28 cellular contexts compared by ENCODE assay signal in the genomic region with DNA sequence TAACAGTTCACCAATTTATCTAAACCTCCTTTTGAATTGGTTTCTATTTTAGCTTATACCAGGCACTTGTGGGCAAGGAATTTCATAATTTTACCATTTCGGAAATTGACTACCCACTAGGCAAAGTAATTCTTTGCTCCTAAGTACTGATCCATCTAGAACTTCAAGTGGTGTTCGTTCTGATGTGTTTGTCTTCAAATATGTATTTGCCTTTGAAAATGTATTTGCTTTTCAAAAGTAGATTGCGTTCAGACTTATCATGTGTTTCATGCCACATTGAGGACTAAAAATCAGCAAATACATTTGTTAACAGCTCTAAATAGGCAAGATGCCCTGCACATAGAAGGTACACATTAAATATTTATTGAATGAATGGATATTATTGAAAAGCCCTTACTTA. TPM values are rescaled to one million over a fixed set of nuclear protein-coding genes. Genes with fewer than 3 reads are reported as not detected.
"Had no signal": no experiment of that assay in that cellular context is flagged by ENCODE, and none has a peak within 500 bp of the region (broad histone marks: within the 10 kb centered on the region; RNA-seq: fewer than 3 reads in every experiment).

No MANE protein-coding gene starts in this region.

- H3K9me3 ChIP-seq: lower lobe of right lung, neutrophil, right atrium auricular region, right lobe of liver, testis, thyroid gland, transverse colon, upper lobe of left lung had no signal

- H3K4me1 ChIP-seq: neural progenitor cell, right atrium auricular region, right lobe of liver, testis, thyroid gland had no signal

- ATAC-seq: left cardiac atrium; left lobe of liver; natural killer cell; right lobe of liver; stimulated activated memory B cell treated with anti-CD40 and anti-IgM and Interleukin-4, amounts not matched to agents 10 μg/mL and 1 μg/mL and 100 μg/mL, for 72 hours; stimulated activated naive CD8-positive, alpha-beta T cell treated with anti-CD3 and anti-CD28 coated beads, Interleukin-15, amount 100 ng/mL, for 72 hours had no signal

- H3K27ac ChIP-seq: hepatocyte, lower lobe of right lung, neural progenitor cell, neutrophil, right atrium auricular region, right lobe of liver, testis, thyroid gland, transverse colon, upper lobe of left lung had no signal

- H3K9ac ChIP-seq: neural progenitor cell had no signal

- H3K36me3 ChIP-seq: neural progenitor cell, neutrophil, thyroid gland had no signal

- H3K4me3 ChIP-seq: hepatocyte, lower lobe of right lung, neural progenitor cell, right atrium auricular region, right lobe of liver, smooth muscle cell, testis, thyroid gland, transverse colon, upper lobe of left lung had no signal

- H3K27me3 ChIP-seq: hepatocyte, neural progenitor cell, neutrophil, right atrium auricular region, right lobe of liver, testis, thyroid gland, transverse colon, upper lobe of left lung had no signal

- DNase-seq: kidney glomerular epithelial cell; left cardiac atrium; lower lobe of right lung; mammary epithelial cell; mesenchymal stem cell; natural killer cell; nephron progenitor cell; occipital lobe; right lobe of liver; stimulated activated CD4-positive, alpha-beta T cell treated with anti-CD3 and anti-CD28 coated beads, Interleukin-1b, Interleukin-23, amount 100 ng/mL, for 48 hours; stimulated activated CD4-positive, alpha-beta T cell treated with anti-CD3 and anti-CD28 coated beads, Interleukin-2, amount 100 ng/mL, for 48 hours; stimulated activated CD4-positive, alpha-beta T cell treated with anti-CD3 and anti-CD28 coated beads, Interleukin-4, amount 100 ng/mL, for 4 hours; stimulated activated CD8-positive, alpha-beta memory T cell treated with anti-CD3 and anti-CD28 coated beads, Interleukin-4, amount 100 ng/mL, for 48 hours; stimulated activated naive CD4-positive, alpha-beta T cell treated with Interleukin-2 at 50 U/mL for 16 hours; stimulated activated naive CD8-positive, alpha-beta T cell treated with anti-CD3 and anti-CD28 coated beads, Interleukin-15, amount 100 ng/mL, for 72 hours; substantia nigra; testis; thyroid gland; transverse colon; upper lobe of left lung had no signal

RNA-seq across cellular contexts. Expression of a gene that starts 48.5 kb away (rescaled TPM):
- total RNA-seq: natural killer cell, progenitor cell of endocrine pancreas had no signal
